17 cellular contexts compared by ENCODE assay signal in genomic region chr17:56842577-56842976, GRCh38. TPM values are rescaled to one million over a fixed set of nuclear protein-coding genes. Genes with fewer than 3 reads are reported as not detected.
DNase-seq lines count a peak whose midpoint lies in the region; TF ChIP-seq lines count a peak whose summit lies in the region.
"Had no signal": no experiment of that assay in that cellular context is flagged by ENCODE, and none has a peak within 500 bp of the region (broad histone marks: within the 10 kb centered on the region; RNA-seq: fewer than 3 reads in every experiment).

No MANE protein-coding gene starts in this region.

- H3K9me3 ChIP-seq in Loucy (ENCODE audit: insufficient read depth, low read depth, low read length) = no peaks in the 10 kb centered on the region

- peaks cover 36% of the 10 kb centered on the region for H3K4me1 ChIP-seq in Loucy (ENCODE audit: insufficient read depth, low read length, poor library complexity, severe bottlenecking)
- H3K4me1 ChIP-seq: Caco-2 had no signal

- no peak overlapping the region for H3K27ac Mint-ChIP-seq in activated T-helper 1 cell treated with anti-CD3 and anti-CD28 coated beads, Interleukin-12 subunit alpha, Interleukin-12 subunit beta, Interleukin-2, Interleukin-4 antibody, amounts not matched to agents 30 ng/mL and 10 ng/mL and 1 ng/mL, durations not matched to agents 14 hours and 24 hours and 36 hours
- H3K27ac Mint-ChIP-seq: CD4-positive, alpha-beta memory T cell had no signal

- H3K4me2 ChIP-seq in Loucy (ENCODE audit: low read depth, low read length, poor library complexity, severe bottlenecking) = peak overlapping the region; percentile 52

- H3K27ac ChIP-seq in VCaP = peak overlapping the region; percentile 25; the same call in 1 of the 2 replicates
- H3K27ac ChIP-seq: GM23248 had no signal

- H3K4me1 Mint-ChIP-seq in activated T-helper 1 cell treated with anti-CD3 and anti-CD28 coated beads, Interleukin-12 subunit alpha, Interleukin-12 subunit beta, Interleukin-2, Interleukin-4 antibody, amounts not matched to agents 30 ng/mL and 10 ng/mL and 1 ng/mL, durations not matched to agents 14 hours and 24 hours and 36 hours (ENCODE audit: low read depth) = peaks cover 21% of the 10 kb centered on the region

- intact Hi-C loops in activated T-helper 1 cell treated with anti-CD3 and anti-CD28 coated beads, Interleukin-12 subunit alpha, Interleukin-12 subunit beta, Interleukin-2, Interleukin-4 antibody, amounts not matched to agents 30 ng/mL and 10 ng/mL and 1 ng/mL, durations not matched to agents 14 hours and 24 hours and 36 hours (cut with micrococcal nuclease) = no loop called here

- peaks cover 66% of the 10 kb centered on the region for H3K79me2 ChIP-seq in Loucy (ENCODE audit: insufficient read depth, low read length)

- H3K9ac ChIP-seq in Loucy (ENCODE audit: low read depth, low read length, poor library complexity, severe bottlenecking) = peak overlapping the region; percentile 34
- H3K9ac ChIP-seq: GM23248 had no signal

- H4K20me1 ChIP-seq in Loucy (ENCODE audit: insufficient read depth, low read length, poor library complexity, severe bottlenecking) = peaks cover 37% of the 10 kb centered on the region

- H3K27me3 ChIP-seq in Loucy (ENCODE audit: insufficient read depth, low read length, poor library complexity, severe bottlenecking) = no peaks in the 10 kb centered on the region

- TF ChIP-seq CTCF in Loucy (conservative IDR thresholded peaks at IDR 0.05; ENCODE audit: low read length) (no peak), VCaP (conservative IDR thresholded peaks at IDR 0.05) (no peak)

- no peak overlapping the region for H3K4me3 Mint-ChIP-seq in activated T-helper 1 cell treated with anti-CD3 and anti-CD28 coated beads, Interleukin-12 subunit alpha, Interleukin-12 subunit beta, Interleukin-2, Interleukin-4 antibody, amounts not matched to agents 30 ng/mL and 10 ng/mL and 1 ng/mL, durations not matched to agents 14 hours and 24 hours and 36 hours
- H3K4me3 Mint-ChIP-seq: CD4-positive, alpha-beta memory T cell had no signal

- H3K27me3 Mint-ChIP-seq in activated T-helper 1 cell treated with anti-CD3 and anti-CD28 coated beads, Interleukin-12 subunit alpha, Interleukin-12 subunit beta, Interleukin-2, Interleukin-4 antibody, amounts not matched to agents 30 ng/mL and 10 ng/mL and 1 ng/mL, durations not matched to agents 14 hours and 24 hours and 36 hours (ENCODE audit: insufficient read depth) = no peaks in the 10 kb centered on the region
- H3K27me3 Mint-ChIP-seq: CD4-positive, alpha-beta memory T cell had no signal

- H3F3A ChIP-seq in Loucy (ENCODE audit: low read depth) = no peaks in the 10 kb centered on the region

- H3K9me2 ChIP-seq in Loucy (replicated peaks; ENCODE audit: low read depth, low read length) = no peaks in the 10 kb centered on the region

- peaks cover 22% of the 10 kb centered on the region for H3K36me3 Mint-ChIP-seq in activated T-helper 1 cell treated with anti-CD3 and anti-CD28 coated beads, Interleukin-12 subunit alpha, Interleukin-12 subunit beta, Interleukin-2, Interleukin-4 antibody, amounts not matched to agents 30 ng/mL and 10 ng/mL and 1 ng/mL, durations not matched to agents 14 hours and 24 hours and 36 hours (ENCODE audit: low read depth)

- no peak overlapping the region for H2AFZ ChIP-seq in Loucy (ENCODE audit: low read length)
- H2AFZ ChIP-seq: GM23248 had no signal

- peak overlapping the region; percentile 11 for H3K4me3 ChIP-seq in Loucy (ENCODE audit: low read length, poor library complexity, severe bottlenecking)
- H3K4me3 ChIP-seq: GM12878, GM23248 had no signal

- H3K9me3 Mint-ChIP-seq in activated T-helper 1 cell treated with anti-CD3 and anti-CD28 coated beads, Interleukin-12 subunit alpha, Interleukin-12 subunit beta, Interleukin-2, Interleukin-4 antibody, amounts not matched to agents 30 ng/mL and 10 ng/mL and 1 ng/mL, durations not matched to agents 14 hours and 24 hours and 36 hours = no peaks in the 10 kb centered on the region
- H3K9me3 Mint-ChIP-seq: CD4-positive, alpha-beta memory T cell had no signal

- peaks cover 40% of the 10 kb centered on the region for H3K36me3 ChIP-seq in Loucy (ENCODE audit: insufficient read depth, low read length)

- peak; percentile 3 for DNase-seq in EH (ENCODE audit: low read depth)
- no peak for DNase-seq in hepatic stellate cell (ENCODE audit: low spot score)
- DNase-seq in cerebellar cortex (ENCODE audit: low spot score) = no peak
- no peak for DNase-seq in activated T-helper 1 cell treated with anti-CD3 and anti-CD28 coated beads, Interleukin-12 subunit alpha, Interleukin-12 subunit beta, Interleukin-2, Interleukin-4 antibody, amounts not matched to agents 30 ng/mL and 10 ng/mL and 1 ng/mL, durations not matched to agents 14 hours and 24 hours and 36 hours (ENCODE audit: low spot score)
- DNase-seq: C1 segment of cervical spinal cord; Caco-2; CD4-positive, alpha-beta memory T cell; DMS153; DND-41; EL; GDM1; GM23248; H7; HCEC 1CT had no signal

RNA-seq across cellular contexts. Expression of gene DGKE, which starts 8.6 kb away (rescaled TPM):
- total RNA-seq in activated T-helper 1 cell treated with anti-CD3 and anti-CD28 coated beads, Interleukin-12 subunit alpha, Interleukin-12 subunit beta, Interleukin-2, Interleukin-4 antibody, amounts not matched to agents 30 ng/mL and 10 ng/mL and 1 ng/mL, durations not matched to agents 14 hours and 24 hours and 36 hours = 31.8 and 34.3 TPM in 2 replicates

RNA-seq across cellular contexts. Expression of gene C17orf67, which starts 8.9 kb away (rescaled TPM):
- 3.1 TPM in 2 replicates for total RNA-seq in activated T-helper 1 cell treated with anti-CD3 and anti-CD28 coated beads, Interleukin-12 subunit alpha, Interleukin-12 subunit beta, Interleukin-2, Interleukin-4 antibody, amounts not matched to agents 30 ng/mL and 10 ng/mL and 1 ng/mL, durations not matched to agents 14 hours and 24 hours and 36 hours
